In the genomic region with DNA sequence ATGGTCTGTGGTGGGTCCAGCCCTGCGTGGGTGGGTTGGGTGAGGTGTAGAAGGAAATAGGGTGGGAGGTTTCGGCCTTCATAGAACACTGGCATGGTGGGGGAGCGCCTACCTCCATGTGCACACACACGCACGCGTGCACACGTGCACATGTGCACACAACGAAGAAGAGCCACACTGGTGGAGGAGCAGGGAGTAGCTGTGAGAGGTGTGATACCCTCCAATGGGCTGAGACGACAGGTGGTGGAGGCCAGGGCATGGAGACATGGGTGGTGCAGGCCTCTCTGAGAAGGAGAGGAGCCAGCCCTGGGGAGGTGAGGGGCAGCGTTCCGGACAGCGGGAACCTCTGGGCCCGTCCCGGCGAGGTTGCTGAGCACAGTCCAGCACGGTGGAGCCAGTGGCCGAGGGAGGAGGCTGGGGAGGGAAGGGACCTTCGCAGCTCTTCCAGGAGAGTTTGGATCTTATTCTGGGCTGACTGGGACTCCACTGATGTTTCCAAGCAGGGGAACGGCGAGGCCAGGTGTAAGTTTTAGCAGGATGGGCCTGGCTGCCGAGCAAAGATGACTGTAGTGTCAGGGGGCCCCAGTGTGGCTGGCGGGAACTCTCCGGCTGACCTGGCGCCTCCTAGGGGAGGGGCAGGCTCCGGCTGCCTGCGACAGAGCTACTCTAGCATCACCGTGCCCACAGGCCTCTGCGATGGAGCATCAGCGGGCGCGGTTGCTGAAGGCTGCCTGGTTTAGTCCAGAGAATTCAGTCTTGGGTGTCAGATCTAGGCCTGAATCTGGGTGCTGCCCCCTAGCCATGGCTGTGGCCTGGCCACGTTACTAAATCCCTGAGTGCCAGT, we compare ENCODE assay signal across 1 cellular context.
A peak's percentile ranks its signal among the peaks of the same experiment; 100 is the strongest.
TF ChIP-seq lines count a peak whose summit lies in the region.

No MANE protein-coding gene starts in this region.

TF ChIP-seq in HEK293, 187 proteins besides CTCF, POLR2A, EP300 and RAD21 (continued from another document):
- TF ChIP-seq, protein P1, sequence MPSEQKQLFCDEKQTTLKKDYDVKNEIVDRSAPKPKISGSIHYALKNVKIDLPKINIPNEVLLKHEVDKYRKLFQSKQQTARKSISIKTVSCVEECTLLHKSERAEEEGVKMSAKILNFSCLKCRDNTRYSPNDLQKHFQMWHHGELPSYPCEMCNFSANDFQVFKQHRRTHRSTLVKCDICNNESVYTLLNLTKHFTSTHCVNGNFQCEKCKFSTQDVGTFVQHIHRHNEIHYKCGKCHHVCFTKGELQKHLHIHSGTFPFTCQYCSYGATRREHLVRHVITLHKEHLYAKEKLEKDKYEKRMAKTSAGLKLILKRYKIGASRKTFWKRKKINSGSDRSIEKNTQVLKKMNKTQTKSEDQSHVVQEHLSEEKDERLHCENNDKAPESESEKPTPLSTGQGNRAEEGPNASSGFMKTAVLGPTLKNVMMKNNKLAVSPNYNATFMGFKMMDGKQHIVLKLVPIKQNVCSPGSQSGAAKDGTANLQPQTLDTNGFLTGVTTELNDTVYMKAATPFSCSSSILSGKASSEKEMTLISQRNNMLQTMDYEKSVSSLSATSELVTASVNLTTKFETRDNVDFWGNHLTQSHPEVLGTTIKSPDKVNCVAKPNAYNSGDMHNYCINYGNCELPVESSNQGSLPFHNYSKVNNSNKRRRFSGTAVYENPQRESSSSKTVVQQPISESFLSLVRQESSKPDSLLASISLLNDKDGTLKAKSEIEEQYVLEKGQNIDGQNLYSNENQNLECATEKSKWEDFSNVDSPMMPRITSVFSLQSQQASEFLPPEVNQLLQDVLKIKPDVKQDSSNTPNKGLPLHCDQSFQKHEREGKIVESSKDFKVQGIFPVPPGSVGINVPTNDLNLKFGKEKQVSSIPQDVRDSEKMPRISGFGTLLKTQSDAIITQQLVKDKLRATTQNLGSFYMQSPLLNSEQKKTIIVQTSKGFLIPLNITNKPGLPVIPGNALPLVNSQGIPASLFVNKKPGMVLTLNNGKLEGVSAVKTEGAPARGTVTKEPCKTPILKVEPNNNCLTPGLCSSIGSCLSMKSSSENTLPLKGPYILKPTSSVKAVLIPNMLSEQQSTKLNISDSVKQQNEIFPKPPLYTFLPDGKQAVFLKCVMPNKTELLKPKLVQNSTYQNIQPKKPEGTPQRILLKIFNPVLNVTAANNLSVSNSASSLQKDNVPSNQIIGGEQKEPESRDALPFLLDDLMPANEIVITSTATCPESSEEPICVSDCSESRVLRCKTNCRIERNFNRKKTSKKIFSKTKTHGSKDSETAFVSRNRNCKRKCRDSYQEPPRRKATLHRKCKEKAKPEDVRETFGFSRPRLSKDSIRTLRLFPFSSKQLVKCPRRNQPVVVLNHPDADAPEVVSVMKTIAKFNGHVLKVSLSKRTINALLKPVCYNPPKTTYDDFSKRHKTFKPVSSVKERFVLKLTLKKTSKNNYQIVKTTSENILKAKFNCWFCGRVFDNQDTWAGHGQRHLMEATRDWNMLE (tag by site-specific recombination; conservative IDR thresholded peaks at IDR 0.05; ENCODE audit: low read depth) = no peak
- TF ChIP-seq ZNF426 (tag by site-specific recombination; IDR thresholded peaks at IDR 0.05) = no peak
- TF ChIP-seq, protein P2, sequence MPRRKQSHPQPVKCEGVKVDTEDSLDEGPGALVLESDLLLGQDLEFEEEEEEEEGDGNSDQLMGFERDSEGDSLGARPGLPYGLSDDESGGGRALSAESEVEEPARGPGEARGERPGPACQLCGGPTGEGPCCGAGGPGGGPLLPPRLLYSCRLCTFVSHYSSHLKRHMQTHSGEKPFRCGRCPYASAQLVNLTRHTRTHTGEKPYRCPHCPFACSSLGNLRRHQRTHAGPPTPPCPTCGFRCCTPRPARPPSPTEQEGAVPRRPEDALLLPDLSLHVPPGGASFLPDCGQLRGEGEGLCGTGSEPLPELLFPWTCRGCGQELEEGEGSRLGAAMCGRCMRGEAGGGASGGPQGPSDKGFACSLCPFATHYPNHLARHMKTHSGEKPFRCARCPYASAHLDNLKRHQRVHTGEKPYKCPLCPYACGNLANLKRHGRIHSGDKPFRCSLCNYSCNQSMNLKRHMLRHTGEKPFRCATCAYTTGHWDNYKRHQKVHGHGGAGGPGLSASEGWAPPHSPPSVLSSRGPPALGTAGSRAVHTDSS (tag by site-specific recombination; IDR thresholded peaks at IDR 0.05) = no peak
- no peak for TF ChIP-seq ZNF24 (tag by site-specific recombination; IDR thresholded peaks at IDR 0.05)
- TF ChIP-seq ZNF521 (tag by site-specific recombination; IDR thresholded peaks at IDR 0.05) = no peak
- TF ChIP-seq ZXDB (tag by site-specific recombination; IDR thresholded peaks at IDR 0.05) = no peak
- no peak for TF ChIP-seq ZNF155 (tag by site-specific recombination; IDR thresholded peaks at IDR 0.05)
- TF ChIP-seq ZNF677 (tag by site-specific recombination; IDR thresholded peaks at IDR 0.05) = no peak
- peak; percentile 84 for TF ChIP-seq ZNF600 (tag by site-specific recombination; IDR thresholded peaks at IDR 0.05)
- no peak for TF ChIP-seq ZNF350 (tag by site-specific recombination; IDR thresholded peaks at IDR 0.05)
- TF ChIP-seq, protein P3, sequence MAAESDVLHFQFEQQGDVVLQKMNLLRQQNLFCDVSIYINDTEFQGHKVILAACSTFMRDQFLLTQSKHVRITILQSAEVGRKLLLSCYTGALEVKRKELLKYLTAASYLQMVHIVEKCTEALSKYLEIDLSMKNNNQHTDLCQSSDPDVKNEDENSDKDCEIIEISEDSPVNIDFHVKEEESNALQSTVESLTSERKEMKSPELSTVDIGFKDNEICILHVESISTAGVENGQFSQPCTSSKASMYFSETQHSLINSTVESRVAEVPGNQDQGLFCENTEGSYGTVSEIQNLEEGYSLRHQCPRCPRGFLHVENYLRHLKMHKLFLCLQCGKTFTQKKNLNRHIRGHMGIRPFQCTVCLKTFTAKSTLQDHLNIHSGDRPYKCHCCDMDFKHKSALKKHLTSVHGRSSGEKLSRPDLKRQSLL (tag by site-specific recombination; IDR thresholded peaks at IDR 0.05) = peak; percentile 54; the same call in 1 of the 2 replicates
- TF ChIP-seq, protein P4, sequence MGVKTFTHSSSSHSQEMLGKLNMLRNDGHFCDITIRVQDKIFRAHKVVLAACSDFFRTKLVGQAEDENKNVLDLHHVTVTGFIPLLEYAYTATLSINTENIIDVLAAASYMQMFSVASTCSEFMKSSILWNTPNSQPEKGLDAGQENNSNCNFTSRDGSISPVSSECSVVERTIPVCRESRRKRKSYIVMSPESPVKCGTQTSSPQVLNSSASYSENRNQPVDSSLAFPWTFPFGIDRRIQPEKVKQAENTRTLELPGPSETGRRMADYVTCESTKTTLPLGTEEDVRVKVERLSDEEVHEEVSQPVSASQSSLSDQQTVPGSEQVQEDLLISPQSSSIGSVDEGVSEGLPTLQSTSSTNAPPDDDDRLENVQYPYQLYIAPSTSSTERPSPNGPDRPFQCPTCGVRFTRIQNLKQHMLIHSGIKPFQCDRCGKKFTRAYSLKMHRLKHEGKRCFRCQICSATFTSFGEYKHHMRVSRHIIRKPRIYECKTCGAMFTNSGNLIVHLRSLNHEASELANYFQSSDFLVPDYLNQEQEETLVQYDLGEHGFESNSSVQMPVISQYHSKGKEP (tag by site-specific recombination; IDR thresholded peaks at IDR 0.05) = no peak
- TF ChIP-seq YY1 (tag by site-specific recombination; IDR thresholded peaks at IDR 0.05) = no peak
- peak; percentile 85; the same call in 1 of the 2 replicates for TF ChIP-seq ZNF394 (tag by site-specific recombination; IDR thresholded peaks at IDR 0.05; ENCODE audit: borderline replicate concordance)
- TF ChIP-seq ZFP37 (tag by site-specific recombination; IDR thresholded peaks at IDR 0.05) = no peak
